In the genomic region with DNA sequence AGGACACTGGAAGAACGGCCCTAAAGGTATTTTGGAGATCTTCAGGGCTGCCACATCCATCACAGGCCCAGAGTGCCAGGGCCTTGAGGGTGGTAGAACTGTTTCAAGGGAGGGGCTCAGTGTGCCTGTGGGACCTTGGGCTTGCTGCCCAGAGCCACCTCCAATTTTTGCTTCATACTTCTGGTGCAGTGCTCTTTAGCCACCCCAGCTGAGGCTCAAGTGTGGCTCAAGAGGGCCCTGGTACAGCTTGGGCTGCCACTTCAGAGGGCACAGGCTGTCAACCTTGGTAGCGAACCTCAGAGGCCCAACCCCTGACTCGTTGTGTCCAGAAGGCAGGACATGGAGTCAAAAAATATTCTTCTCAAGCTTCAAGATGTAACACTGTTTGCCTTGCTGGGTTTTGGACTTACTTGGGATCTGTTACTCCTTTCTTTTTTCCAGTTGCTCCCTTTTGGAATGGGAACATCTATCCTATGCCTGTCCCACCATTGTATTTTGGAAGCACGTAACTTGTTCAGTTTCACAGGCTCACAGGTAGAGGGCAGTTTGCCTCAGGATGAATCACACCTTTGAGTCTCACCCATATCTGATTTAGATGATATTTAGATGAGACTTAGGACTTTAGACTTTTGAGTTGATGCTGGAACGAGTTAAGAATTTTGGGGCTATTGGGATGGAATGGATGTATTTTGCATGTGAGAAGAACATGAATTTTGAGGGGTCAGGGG, we compare ENCODE assay signal across 22 cellular contexts.
DNase-seq lines count a peak whose midpoint lies in the region; ATAC-seq and TF ChIP-seq lines count a peak whose summit lies in the region.
"Had no signal": no experiment of that assay in that cellular context is flagged by ENCODE, and none has a peak within 500 bp of the region (broad histone marks: within the 10 kb centered on the region; RNA-seq: fewer than 3 reads in every experiment).

No MANE protein-coding gene starts in this region.

- no peaks in the 10 kb centered on the region for H3K9me3 Mint-ChIP-seq in progenitor cell of endocrine pancreas (ENCODE audit: low read depth)
- H3K9me3 Mint-ChIP-seq in Calu3 (ENCODE audit: low read depth, unreplicated experiment), result peaks cover 3% of the 10 kb centered on the region
- H3K9me3 Mint-ChIP-seq: activated B cell treated with CpG ODN at 0.5 μM for 24 hours; dendritic cell treated with granulocyte-macrophage colony-stimulating factor and Interleukin-4, amounts not matched to agents 40 ng/mL and 50 ng/mL, for 4 days; naive thymus-derived CD4-positive, alpha-beta T cell had no signal

- no peaks in the 10 kb centered on the region for H3K79me2 ChIP-seq in Loucy (ENCODE audit: insufficient read depth, low read length)

- ATAC-seq in foreskin keratinocyte, result no peak
- ATAC-seq in HG02840 (IDR thresholded peaks at IDR 0.05; ENCODE audit: low FRiP score, unreplicated experiment), result no peak
- ATAC-seq: left colon; naive thymus-derived CD4-positive, alpha-beta T cell had no signal

- no peaks in the 10 kb centered on the region for H3K9me2 ChIP-seq in Loucy (replicated peaks; ENCODE audit: low read depth, low read length)

- H3K27ac Mint-ChIP-seq in progenitor cell of endocrine pancreas (no peak overlapping the region), Calu3 (ENCODE audit: unreplicated experiment) (no peak overlapping the region)
- H3K27ac Mint-ChIP-seq: activated B cell treated with CpG ODN at 0.5 μM for 24 hours; CD4-positive, CD25-positive, alpha-beta regulatory T cell had no signal

- DNase-seq in DMS53 (lab: John Stamatoyannopoulos, UW) (peak; percentile 49), DMS53 treated with DMSO at 0.1 percent for 48 hours (lab: John Stamatoyannopoulos, UW; ENCODE audit: unreplicated experiment) (no peak), foreskin keratinocyte (no peak), progenitor cell of endocrine pancreas (ENCODE audit: low spot score, unreplicated experiment) (no peak), DMS114 treated with DMSO at 0.1 percent for 48 hours (lab: John Stamatoyannopoulos, UW; ENCODE audit: unreplicated experiment) (no peak), Calu3 (no peak)
- DNase-seq: 8988T; activated B cell treated with CpG ODN at 0.5 μM for 24 hours; activated effector memory CD4-positive, alpha-beta T cell treated with anti-CD3 and anti-CD28 coated beads, Interleukin-2, amount 50 U/mL, for 16 hours; CD4-positive, CD25-positive, alpha-beta regulatory T cell; HCEC 1CT; Kasumi-1; left colon; NCI-H1436; NCI-H524 treated with DMSO at 0.1 percent for 48 hours; retina; stimulated activated CD4-positive, alpha-beta T cell treated with anti-CD3 and anti-CD28 coated beads, Interleukin-1b, Interleukin-23, amount 100 ng/mL, for 48 hours; T-helper 1 cell had no signal

- CTCF ChIA-PET in Calu3 (lab: Charles Lee), result no interaction called here

- H3K27me3 Mint-ChIP-seq in progenitor cell of endocrine pancreas, result peaks cover 30% of the 10 kb centered on the region
- H3K27me3 Mint-ChIP-seq in Calu3 (ENCODE audit: unreplicated experiment), result peaks cover 34% of the 10 kb centered on the region

- H3K9ac ChIP-seq in Loucy (ENCODE audit: low read depth, low read length, poor library complexity, severe bottlenecking), result no peak overlapping the region

- H3K4me2 ChIP-seq in Loucy (ENCODE audit: low read depth, low read length, poor library complexity, severe bottlenecking), result no peak overlapping the region

- H3K36me3 ChIP-seq in Loucy (ENCODE audit: insufficient read depth, low read length), result no peaks in the 10 kb centered on the region

- peaks cover 22% of the 10 kb centered on the region for H3K4me1 Mint-ChIP-seq in progenitor cell of endocrine pancreas (ENCODE audit: low read depth)
- peaks cover 8% of the 10 kb centered on the region for H3K4me1 Mint-ChIP-seq in Calu3 (ENCODE audit: low read depth, unreplicated experiment)
- H3K4me1 Mint-ChIP-seq: activated B cell treated with CpG ODN at 0.5 μM for 24 hours; CD4-positive, CD25-positive, alpha-beta regulatory T cell had no signal

- H2AFZ ChIP-seq in Loucy (ENCODE audit: low read length), result no peak overlapping the region

- H3K27me3 ChIP-seq in Loucy (ENCODE audit: insufficient read depth, low read length, poor library complexity, severe bottlenecking), result no peaks in the 10 kb centered on the region
- peaks cover 3% of the 10 kb centered on the region for H3K27me3 ChIP-seq in foreskin keratinocyte

- H3K4me3 ChIP-seq in Loucy (ENCODE audit: low read length, poor library complexity, severe bottlenecking), result no peak overlapping the region

- H3K4me1 ChIP-seq in Loucy (ENCODE audit: insufficient read depth, low read length, poor library complexity, severe bottlenecking) (peaks cover 54% of the 10 kb centered on the region), foreskin keratinocyte (no peaks in the 10 kb centered on the region)

- H3K4me3 Mint-ChIP-seq in progenitor cell of endocrine pancreas (ENCODE audit: low read depth), result no peak overlapping the region
- no peak overlapping the region for H3K4me3 Mint-ChIP-seq in Calu3 (ENCODE audit: low read depth, unreplicated experiment)
- H3K4me3 Mint-ChIP-seq: activated B cell treated with CpG ODN at 0.5 μM for 24 hours; CD4-positive, CD25-positive, alpha-beta regulatory T cell; dendritic cell treated with granulocyte-macrophage colony-stimulating factor and Interleukin-4, amounts not matched to agents 40 ng/mL and 50 ng/mL, for 4 days; naive thymus-derived CD4-positive, alpha-beta T cell had no signal

- H3K36me3 Mint-ChIP-seq in progenitor cell of endocrine pancreas (ENCODE audit: insufficient read depth), result no peaks in the 10 kb centered on the region
- no peaks in the 10 kb centered on the region for H3K36me3 Mint-ChIP-seq in Calu3 (ENCODE audit: insufficient read depth, unreplicated experiment)
- H3K36me3 Mint-ChIP-seq: CD4-positive, CD25-positive, alpha-beta regulatory T cell; naive thymus-derived CD4-positive, alpha-beta T cell had no signal

- H3F3A ChIP-seq in Loucy (ENCODE audit: low read depth), result no peaks in the 10 kb centered on the region

- peak; percentile 57 for TF ChIP-seq CTCF in Loucy (conservative IDR thresholded peaks at IDR 0.05; ENCODE audit: low read length)
- peak; percentile 47 for TF ChIP-seq CTCF in foreskin keratinocyte (conservative IDR thresholded peaks at IDR 0.05)
- peak; percentile 17 for TF ChIP-seq CTCF in progenitor cell of endocrine pancreas (IDR thresholded peaks at IDR 0.05; ENCODE audit: unreplicated experiment)
- no peak for TF ChIP-seq CTCF in Calu3 (IDR thresholded peaks at IDR 0.05; ENCODE audit: unreplicated experiment)

- BruUV-seq in Calu3 (replicated peaks; lab: Mats Ljungman, UMichigan), result no TSS peak

- H4K20me1 ChIP-seq in Loucy (ENCODE audit: insufficient read depth, low read length, poor library complexity, severe bottlenecking), result no peaks in the 10 kb centered on the region

- no peaks in the 10 kb centered on the region for H3K9me3 ChIP-seq in Loucy (ENCODE audit: insufficient read depth, low read depth, low read length)

- H3K27ac ChIP-seq in foreskin keratinocyte, result no peak overlapping the region

- intact Hi-C loops in Calu3 (cut with micrococcal nuclease; ENCODE audit: unreplicated experiment), result no loop called here
